Comparison of ENCODE assay signal across 24 cellular contexts in genomic region chr7:80873140-80873539, GRCh38. TPM values are rescaled to one million over a fixed set of nuclear protein-coding genes. Genes with fewer than 3 reads are reported as not detected.
DNase-seq lines count a peak whose midpoint lies in the region; ATAC-seq, FAIRE-seq and TF ChIP-seq lines count a peak whose summit lies in the region.
"Had no signal": no experiment of that assay in that cellular context is flagged by ENCODE, and none has a peak within 500 bp of the region (broad histone marks: within the 10 kb centered on the region; RNA-seq: fewer than 3 reads in every experiment).

No MANE protein-coding gene starts in this region.

- H3K9me3 ChIP-seq in A549 (no peaks in the 10 kb centered on the region), heart right ventricle (no peaks in the 10 kb centered on the region), upper lobe of right lung (no peaks in the 10 kb centered on the region)
- H3K9me3 ChIP-seq: BLaER1 had no signal

- H3K4me3 ChIP-seq in A549 (no peak overlapping the region), foreskin fibroblast (ENCODE audit: low read depth in 1 of 2, low read length in 2 of 2) (no peak overlapping the region), heart right ventricle (no peak overlapping the region), upper lobe of right lung (no peak overlapping the region)
- H3K4me3 ChIP-seq: BLaER1, PC-9 had no signal

- no peak for ATAC-seq in A549
- no peak for ATAC-seq in SK-N-SH treated with all-trans-retinoic acid at 6 μM for 48 hours
- ATAC-seq in heart right ventricle: no peak
- no peak for ATAC-seq in upper lobe of right lung
- ATAC-seq in HG03520 (IDR thresholded peaks at IDR 0.05; ENCODE audit: unreplicated experiment): no peak
- ATAC-seq: CD8-positive, alpha-beta T cell had no signal

- POLR2A ChIA-PET in A549 (lab: Yijun Ruan, JAX): no interaction called here

- H3K4me1 ChIP-seq in A549: peaks cover 77% of the 10 kb centered on the region
- peaks cover 0 to 33% (median 5%) of the 10 kb centered on the region in 9 donors for H3K4me1 ChIP-seq in heart right ventricle
- H3K4me1 ChIP-seq in upper lobe of right lung: no peaks in the 10 kb centered on the region
- H3K4me1 ChIP-seq: BLaER1 had no signal

- TF ChIP-seq POLR2A in A549 (IDR thresholded peaks at IDR 0.05; ENCODE audit: low read length): no peak

- H3K27ac ChIP-seq in A549: peak overlapping the region; percentile 6 to 24; a peak in 4 of 6 replicates
- no peak overlapping the region for H3K27ac ChIP-seq in heart right ventricle
- no peak overlapping the region for H3K27ac ChIP-seq in upper lobe of right lung
- H3K27ac ChIP-seq: BLaER1, HL-60, PC-9 had no signal

- CTCF ChIA-PET in A549 (lab: Yijun Ruan, JAX): interaction anchor here (1.4 kb wide), 1 partner anchor 9 kb away, joined by 3 read pairs; no protein-coding TSS in a partner anchor

- no peak for FAIRE-seq in A549 (lab: Jason Lieb, UNC)
- FAIRE-seq: A204.1, GM12891, GM18507, H1 had no signal

- H3K27me3 ChIP-seq in heart right ventricle (no peaks in the 10 kb centered on the region), upper lobe of right lung (no peaks in the 10 kb centered on the region)
- H3K27me3 ChIP-seq: BLaER1 had no signal

- TF ChIP-seq CTCF in A549 (IDR thresholded peaks at IDR 0.05): no peak
- TF ChIP-seq CTCF in foreskin fibroblast (IDR thresholded peaks at IDR 0.05; ENCODE audit: low read depth, low read length): no peak
- no peak for TF ChIP-seq CTCF in heart right ventricle (IDR thresholded peaks at IDR 0.05)
- no peak for TF ChIP-seq CTCF in upper lobe of right lung (IDR thresholded peaks at IDR 0.05)

- H3K36me3 ChIP-seq in heart right ventricle: no peaks in the 10 kb centered on the region
- H3K36me3 ChIP-seq in upper lobe of right lung: no peaks in the 10 kb centered on the region
- H3K36me3 ChIP-seq: BLaER1 had no signal

- intact Hi-C loops in heart right ventricle (cut with DNase I): no loop called here
- intact Hi-C loops in upper lobe of right lung (cut with DNase I): no loop called here

- no peak for TF ChIP-seq EP300 in A549 (IDR thresholded peaks at IDR 0.05)

- DNase-seq in A549 (ENCODE audit: low read depth in 1 of 2, low spot score in 1 of 2) (no peak), MV-4-11 (lab: John Stamatoyannopoulos, UW) (peak; percentile 88), foreskin fibroblast (peak; percentile 41 to 74), heart right ventricle (no peak), upper lobe of right lung (no peak)
- DNase-seq: Calu3; CD8-positive, alpha-beta T cell; DMS53; EL; IMR-90; NCI-H1105 treated with DMSO at 0.1 percent for 48 hours; NCI-H1694 treated with DMSO at 0.1 percent for 48 hours; NCI-H2107; NCI-H510A; NCI-H748 treated with DMSO at 0.1 percent for 48 hours; PC-9 had no signal

- WGBS in A549 (ENCODE audit: missing lambda C conversion rate): 87% methylated on average over 5 of the region's 5 CpGs
- WGBS in heart right ventricle, 2 donors: 83 to 89% methylated on average over 5 of the region's 5 CpGs

- H3K4me2 ChIP-seq in A549: no peak overlapping the region
- H3K4me2 ChIP-seq: BLaER1, PC-9 had no signal

- no peak for TF ChIP-seq RAD21 in A549 (conservative IDR thresholded peaks at IDR 0.05 in 1 of 2, IDR thresholded peaks at IDR 0.05 in 1 of 2)

TF ChIP-seq in A549, 52 proteins besides CTCF, POLR2A, EP300 and RAD21:
- TF ChIP-seq KDM5A (IDR thresholded peaks at IDR 0.05): no peak
- TF ChIP-seq POLR2AphosphoS2 (conservative IDR thresholded peaks at IDR 0.05; ENCODE audit: low read length): 0 out of 2 replicates have a peak, but pooled peaks have one; percentile 62

TF ChIP-seq in SK-N-SH treated with all-trans-retinoic acid at 6 μM for 48 hours, 23 proteins besides CTCF, POLR2A, EP300 and RAD21:
- TF ChIP-seq TCF4 (CRISPR knock-in tag; IDR thresholded peaks at IDR 0.05; ENCODE audit: borderline replicate concordance): peak; percentile 36; the same call in 1 of the 2 replicates
- TF ChIP-seq ZFP30 (CRISPR knock-in tag; IDR thresholded peaks at IDR 0.05): no peak

RNA-seq across cellular contexts. Expression of gene SEMA3C, which starts 45.7 kb away (rescaled TPM):
- polyA plus RNA-seq in A549 (2011; rRNA removed) (208 and 212 TPM in 2 replicates), A549 (2017; fragmentation: RNase III; extraction: RNeasy Plus Mini Kit Qiagen cat#74134 plus additional on column Dnase treatment) (78.1 to 79.2 TPM (median 78.2 TPM) in 3 replicates), heart right ventricle (10 to 100 TPM; 14.5 to 16.1 TPM)
- 38.1 and 39.8 TPM in 2 replicates for polyA plus RNA-seq in A549 (2012; cell fraction: cytosol; rRNA removed)
- 42.9 and 51.9 TPM in 2 replicates for polyA plus RNA-seq in A549 (2012; cell fraction: nucleus; rRNA removed)
- polyA minus RNA-seq in A549 (2011; rRNA and poly(A)+ RNA removed): 300 and 317 TPM in 2 replicates
- total RNA-seq in heart right ventricle (10 to 100 TPM; 41.4 to 83.2 (median 63.0) TPM), upper lobe of right lung (37.2 TPM)
- total RNA-seq: CD8-positive, alpha-beta T cell had no signal

Comparison
In these comparisons a context has a peak if more than half of its experiments do, and no peak if none do; other contexts are left out.
1. DNase-seq: peak in MV-4-11 (single experiment) and foreskin fibroblast (2 of 2); none in A549 (0 of 2), heart right ventricle (0 of 2) and upper lobe of right lung (single experiment).
2. H3K27ac ChIP-seq: peak in A549 (2 of 2); none in heart right ventricle (0 of 10) and upper lobe of right lung (single experiment).